10 cellular contexts compared by ENCODE assay signal in the genomic region with DNA sequence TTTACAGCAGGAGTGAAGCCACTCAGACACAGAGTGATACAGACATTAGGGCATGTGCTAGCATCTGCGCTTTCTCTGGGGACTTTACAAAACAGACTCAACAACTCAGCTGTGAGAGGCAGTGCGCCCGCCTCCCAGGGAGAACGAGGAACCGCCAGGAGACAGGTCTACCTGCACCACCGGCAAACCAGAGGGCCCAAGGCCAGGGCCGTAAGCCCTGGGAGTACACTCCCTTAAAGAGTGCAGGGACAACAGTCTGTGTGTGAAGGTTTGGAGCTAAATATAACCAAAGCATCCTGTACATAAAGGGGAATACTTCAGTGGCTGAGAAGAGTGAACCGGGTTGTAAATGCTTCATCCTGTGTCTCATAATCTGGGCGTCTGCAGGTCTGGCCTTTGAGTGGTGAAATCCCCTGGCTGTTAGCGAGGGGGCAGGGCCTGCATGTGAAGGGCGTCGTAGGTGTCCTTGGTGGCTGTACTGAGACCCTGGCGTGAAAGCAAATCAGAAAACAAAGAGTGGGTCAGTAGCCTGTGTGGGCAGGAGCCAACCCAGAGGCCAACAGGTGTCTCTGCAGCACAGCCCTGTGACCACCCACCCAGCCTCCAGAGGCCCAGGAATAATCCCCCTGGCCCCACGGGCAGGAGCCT.
DNase-seq lines count a peak whose midpoint lies in the region; ATAC-seq and TF ChIP-seq lines count a peak whose summit lies in the region.
"Had no signal": no experiment of that assay in that cellular context is flagged by ENCODE, and none has a peak within 500 bp of the region (broad histone marks: within the 10 kb centered on the region; RNA-seq: fewer than 3 reads in every experiment).

No MANE protein-coding gene starts in this region.

- no peak overlapping the region for H3K4me2 ChIP-seq in MM.1S (ENCODE audit: low read depth, low read length)

- no peaks in the 10 kb centered on the region for H3K9me3 ChIP-seq in heart right ventricle
- H3K9me3 ChIP-seq in MM.1S (replicated peaks; ENCODE audit: insufficient read depth, low read length) = no peaks in the 10 kb centered on the region

- no peaks in the 10 kb centered on the region for H3K79me2 ChIP-seq in MM.1S (ENCODE audit: low read length)

- no peak for TF ChIP-seq CTCF in heart right ventricle (IDR thresholded peaks at IDR 0.05)
- no peak for TF ChIP-seq CTCF in MM.1S (IDR thresholded peaks at IDR 0.05; ENCODE audit: low read length)

- no peaks in the 10 kb centered on the region for H4K20me1 ChIP-seq in MM.1S (ENCODE audit: insufficient read depth, low read length)

- DNase-seq in DMS153 treated with DMSO at 0.1 percent for 48 hours (lab: John Stamatoyannopoulos, UW; ENCODE audit: unreplicated experiment) (peak; percentile 8), NCI-H2171 treated with DMSO at 0.1 percent for 48 hours (lab: John Stamatoyannopoulos, UW) (peak; percentile 65), heart right ventricle (no peak), T1000 (lab: John Stamatoyannopoulos, UW) (no peak), GF-D8 (lab: John Stamatoyannopoulos, UW) (no peak), MM.1S (no peak), left colon (no peak)
- DNase-seq: DMS79 had no signal

- H3K9me2 ChIP-seq in MM.1S (replicated peaks; ENCODE audit: insufficient read depth, low read length) = no peaks in the 10 kb centered on the region

- H3K4me3 ChIP-seq in heart right ventricle = no peak overlapping the region
- no peak overlapping the region for H3K4me3 ChIP-seq in MM.1S (ENCODE audit: low read length)
- H3K4me3 ChIP-seq: lung had no signal

- WGBS in heart right ventricle, 2 donors = 63 to 67% methylated on average over 14 of the region's 14 CpGs

- ATAC-seq in GM18873 (IDR thresholded peaks at IDR 0.05; ENCODE audit: low FRiP score, unreplicated experiment) (peak; percentile 36), heart right ventricle (peak in 5 of 8 donors; percentile 36 to 63 (median 45)), left colon (no peak)

- intact Hi-C loops in heart right ventricle (cut with DNase I) (no loop called here), left colon (cut with DNase I, micrococcal nuclease) (no loop called here)

- peaks cover 0 to 6% (median 0%) of the 10 kb centered on the region in 7 donors for H3K27me3 ChIP-seq in heart right ventricle
- H3K27me3 ChIP-seq in MM.1S (replicated peaks; ENCODE audit: insufficient read depth, low read length) = no peaks in the 10 kb centered on the region

- no peaks in the 10 kb centered on the region for H3K36me3 ChIP-seq in heart right ventricle
- no peaks in the 10 kb centered on the region for H3K36me3 ChIP-seq in MM.1S (replicated peaks; ENCODE audit: insufficient read depth, low read length)

- peaks cover 0 to 21% (median 8%) of the 10 kb centered on the region in 9 donors for H3K4me1 ChIP-seq in heart right ventricle
- peaks cover 25% of the 10 kb centered on the region for H3K4me1 ChIP-seq in MM.1S (ENCODE audit: low read length)

- H3K27ac ChIP-seq in heart right ventricle (no peak overlapping the region), MM.1S (ENCODE audit: low read length) (no peak overlapping the region)

- peaks cover 7% of the 10 kb centered on the region; the same call in 1 of the 2 replicates for H3F3A ChIP-seq in MM.1S (ENCODE audit: insufficient read depth, low read length)

- H3K9ac ChIP-seq in MM.1S (ENCODE audit: low read length) = no peak overlapping the region

- no peak overlapping the region for H2AFZ ChIP-seq in MM.1S (ENCODE audit: low read length)

Comparison
In these comparisons a context has a peak if more than half of its experiments do, and no peak if none do; other contexts are left out.
1. DNase-seq: peak in DMS153 treated with DMSO at 0.1 percent for 48 hours (single experiment) and NCI-H2171 treated with DMSO at 0.1 percent for 48 hours (single experiment); none in heart right ventricle (0 of 2), T1000 (single experiment), GF-D8 (single experiment), MM.1S (single experiment) and left colon (0 of 2).